8 cellular contexts compared by ENCODE assay signal in the genomic region with DNA sequence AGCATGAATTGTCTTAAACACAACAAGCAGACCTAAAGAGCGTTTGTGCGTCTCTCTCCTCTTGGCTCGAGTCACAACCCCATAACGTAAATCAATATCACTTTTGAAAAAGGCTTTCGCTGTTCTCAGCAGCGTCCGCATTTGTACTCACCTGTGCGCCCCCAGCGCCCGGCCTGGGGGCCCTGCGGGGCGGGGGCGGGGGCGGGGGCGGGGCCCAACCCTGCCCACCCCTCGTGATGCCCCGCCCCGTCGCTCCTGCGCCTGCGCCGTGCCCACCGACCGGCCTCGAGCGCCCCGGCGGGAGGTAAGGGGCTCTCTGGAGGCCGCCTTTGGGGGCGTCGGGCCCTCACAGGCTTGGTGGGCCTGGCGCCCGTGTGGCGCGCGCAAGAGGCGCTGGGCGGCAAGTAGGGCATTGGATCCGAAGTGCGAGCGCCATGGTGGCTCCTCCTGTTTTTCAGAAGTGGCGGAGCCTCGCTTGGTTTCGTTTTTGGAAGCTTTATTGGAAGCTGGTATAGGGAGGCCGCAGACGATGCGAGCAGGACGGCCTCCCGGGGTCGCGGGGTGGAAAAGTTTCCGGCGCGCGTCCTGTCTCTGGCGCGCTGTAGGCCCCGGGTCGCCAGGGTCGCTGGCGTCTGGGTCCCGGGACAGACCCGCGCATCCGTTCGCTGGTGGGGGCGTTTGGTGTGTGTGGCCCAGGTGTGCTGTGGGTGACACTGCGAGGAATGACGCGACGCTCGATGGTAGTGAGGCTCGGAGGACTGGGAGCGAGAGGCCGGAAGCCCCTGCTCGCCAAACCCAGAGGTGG. TPM values are rescaled to one million over a fixed set of nuclear protein-coding genes. Genes with fewer than 3 reads are reported as not detected.
DNase-seq lines count a peak whose midpoint lies in the region; ATAC-seq, FAIRE-seq and TF ChIP-seq lines count a peak whose summit lies in the region.

A gene (plus strand): TSS at position 252 of the 805 bp plus-strand sequence. CDS start 8,586 bp downstream, outside the sequence.

- H3K27me3 Mint-ChIP-seq in astrocyte (ENCODE audit: low read depth, unreplicated experiment), result no peaks in the 10 kb centered on the region

- H3K9me3 ChIP-seq in astrocyte (ENCODE audit: insufficient read depth, low read depth, low read length) (no peaks in the 10 kb centered on the region), hepatocyte (ENCODE audit: low read depth) (no peaks in the 10 kb centered on the region)

- TF ChIP-seq CTCF in astrocyte (IDR thresholded peaks at IDR 0.05; ENCODE audit: insufficient read depth, low read depth, low read length), result no peak
- TF ChIP-seq CTCF in hepatocyte (IDR thresholded peaks at IDR 0.05; ENCODE audit: poor library complexity), result peak; percentile 3
- no peak for TF ChIP-seq CTCF in retinal pigment epithelial cell (conservative IDR thresholded peaks at IDR 0.05; ENCODE audit: low read depth, low read length)

- WGBS in hepatocyte (ENCODE audit: low lambda C conversion rate, missing lambda C conversion rate), result 1% methylated on average over 59 of the region's 76 CpGs

- peak; percentile 25 for TF ChIP-seq POLR2A in GM12891 (IDR thresholded peaks at IDR 0.05; ENCODE audit: low read depth, low read length)

- H3K4me2 ChIP-seq in astrocyte (ENCODE audit: low read length) (peak within 1 kb of the TSS; percentile 95), hepatocyte (peak within 1 kb of the TSS; percentile 82)

- peak within 1 kb of the TSS; percentile 98 for H3K27ac Mint-ChIP-seq in astrocyte (ENCODE audit: unreplicated experiment)

- DNase-seq in GM12891 (ENCODE audit: insufficient read length, low spot score), result peak; percentile 78
- DNase-seq in NCI-H128 (lab: John Stamatoyannopoulos, UW; ENCODE audit: unreplicated experiment), result peak; percentile 57
- DNase-seq in T-helper 22 cell (ENCODE audit: low read depth), result peak; percentile 69
- peak; percentile 57 for DNase-seq in astrocyte (ENCODE audit: low read depth)
- peak; percentile 90 for DNase-seq in hepatocyte (ENCODE audit: low spot score)
- DNase-seq in retinal pigment epithelial cell (ENCODE audit: low read depth), result no peak
- DNase-seq in NCI-H187 treated with DMSO at 0.1 percent for 48 hours (lab: John Stamatoyannopoulos, UW), result no peak

- H4K20me1 ChIP-seq in astrocyte (ENCODE audit: insufficient read depth, low read length) (peaks cover 9% of the 10 kb centered on the region), hepatocyte (ENCODE audit: insufficient read depth, poor library complexity, severe bottlenecking) (no peaks in the 10 kb centered on the region)

- H3K36me3 ChIP-seq in astrocyte (ENCODE audit: insufficient read depth, low read length), result no peaks in the 10 kb centered on the region
- no peaks in the 10 kb centered on the region for H3K36me3 ChIP-seq in hepatocyte (replicated peaks; ENCODE audit: insufficient read depth, low read depth)

- H3K4me3 Mint-ChIP-seq in astrocyte (ENCODE audit: unreplicated experiment), result peak within 1 kb of the TSS; percentile 99

- peak; percentile 86 for FAIRE-seq in GM12891 (lab: Jason Lieb, UNC)
- FAIRE-seq in astrocyte (lab: Jason Lieb, UNC), result no peak

- H3K9me2 ChIP-seq in hepatocyte (replicated peaks; ENCODE audit: insufficient read depth), result no peaks in the 10 kb centered on the region

- peak within 1 kb of the TSS; percentile 92 for H3K27ac ChIP-seq in astrocyte (ENCODE audit: low read depth, low read length)
- H3K27ac ChIP-seq in hepatocyte, result peak within 1 kb of the TSS; percentile 100

- peaks cover 7% of the 10 kb centered on the region for H3K4me1 Mint-ChIP-seq in astrocyte (ENCODE audit: low read depth, unreplicated experiment)

- H3K36me3 Mint-ChIP-seq in astrocyte (ENCODE audit: low read depth, unreplicated experiment), result no peaks in the 10 kb centered on the region

- peak within 1 kb of the TSS; percentile 98 for H3K9ac ChIP-seq in astrocyte (ENCODE audit: low read length)

- H3K27me3 ChIP-seq in astrocyte (ENCODE audit: insufficient read depth, low read length) (no peaks in the 10 kb centered on the region), hepatocyte (no peaks in the 10 kb centered on the region)

- H3K4me1 ChIP-seq in astrocyte (ENCODE audit: insufficient read depth, low read length), result peaks cover 3% of the 10 kb centered on the region
- peaks cover 9% of the 10 kb centered on the region for H3K4me1 ChIP-seq in hepatocyte (ENCODE audit: insufficient read depth)

- peak within 1 kb of the TSS; percentile 96 for H3K4me3 ChIP-seq in astrocyte (ENCODE audit: insufficient read depth, low read depth, low read length)
- H3K4me3 ChIP-seq in hepatocyte, result peak within 1 kb of the TSS; percentile 96
- H3K4me3 ChIP-seq in retinal pigment epithelial cell (ENCODE audit: low read length), result peak within 1 kb of the TSS; percentile 87

- H3K79me2 ChIP-seq in astrocyte (ENCODE audit: insufficient read depth, low read length) (peaks cover 21% of the 10 kb centered on the region), hepatocyte (peaks cover 46% of the 10 kb centered on the region)

- ATAC-seq in HG02678 (IDR thresholded peaks at IDR 0.05; ENCODE audit: unreplicated experiment), result peak; percentile 87

- H2AFZ ChIP-seq in astrocyte (ENCODE audit: low read depth, low read length) (peak within 1 kb of the TSS; percentile 100), hepatocyte (peak within 1 kb of the TSS; percentile 99)

- peaks cover 3% of the 10 kb centered on the region for H3K9me3 Mint-ChIP-seq in astrocyte (ENCODE audit: unreplicated experiment)

TF ChIP-seq in GM12891, 5 proteins besides CTCF, POLR2A, EP300 and RAD21:
- peak; percentile 58; the same call in 1 of the 2 replicates for TF ChIP-seq TAF1 (IDR thresholded peaks at IDR 0.05; ENCODE audit: low read depth, low read length)
- peak; percentile 62; the same call in 1 of the 2 replicates for TF ChIP-seq POLR2AphosphoS5 (IDR thresholded peaks at IDR 0.05; ENCODE audit: low read depth, low read length)
- TF ChIP-seq POU2F2 (IDR thresholded peaks at IDR 0.05; ENCODE audit: low read depth, low read length), result peak; percentile 45; the same call in 1 of the 2 replicates
- TF ChIP-seq SPI1 (IDR thresholded peaks at IDR 0.05; ENCODE audit: low read depth, low read length), result no peak

RNA-seq across cellular contexts. Expression of the gene that starts here (rescaled TPM):
- polyA plus RNA-seq in GM12891 (2012; ENCODE audit: low read depth, missing spikeins), result 10.5 TPM
- total RNA-seq in astrocyte (24.9 and 28.3 TPM in 2 replicates), hepatocyte (26.7 and 33.8 TPM in 2 replicates)
- 17.6 and 18.4 TPM in 2 replicates for polyA plus RNA-seq in hepatocyte

Comparison
In these comparisons a context has a peak if more than half of its experiments do, and no peak if none do; other contexts are left out.
1. DNase-seq: peak in GM12891 (single experiment), NCI-H128 (single experiment), T-helper 22 cell (single experiment), astrocyte (single experiment) and hepatocyte (single experiment); none in retinal pigment epithelial cell (single experiment) and NCI-H187 treated with DMSO at 0.1 percent for 48 hours (single experiment).
2. Peak in every context shown above with its lines, with median percentiles within 50 percentile points of each other: H3K4me3 ChIP-seq.